8 cellular contexts compared by ENCODE assay signal in genomic region chrX:70434352-70434866, GRCh38. TPM values are rescaled to one million over a fixed set of nuclear protein-coding genes. Genes with fewer than 3 reads are reported as not detected.
DNase-seq lines count a peak whose midpoint lies in the region; ATAC-seq, FAIRE-seq and TF ChIP-seq lines count a peak whose summit lies in the region.

No MANE protein-coding gene starts in this region.

- H3K9me2 ChIP-seq in DOHH2 (replicated peaks; ENCODE audit: control insufficient read depth, low read length): no peaks in the 10 kb centered on the region

- peak overlapping the region; percentile 80 for H3K18ac ChIP-seq in neuronal stem cell (ENCODE audit: low read length)

- no peak for FAIRE-seq in H54 (lab: Jason Lieb, UNC)

- CTCF ChIA-PET in activated naive CD4-positive, alpha-beta T cell treated with anti-CD3 and anti-CD28 coated beads, Interleukin-2, amount 10 ng/mL, durations not matched to agents 7 days and 5 days (lab: Charles Lee): interaction anchor here (0.8 to 2.9 kb wide), 5 partner anchors 11 to 231 kb away, joined by 3 to 12 read pairs (median 4); partner anchors contain the start of gene GDPD2

- peak overlapping the region; percentile 91 for H2AFZ ChIP-seq in neuronal stem cell (ENCODE audit: low read length)

- H3K4me1 Mint-ChIP-seq in activated naive CD4-positive, alpha-beta T cell treated with anti-CD3 and anti-CD28 coated beads, Interleukin-2, amount 10 ng/mL, durations not matched to agents 7 days and 5 days: peaks cover 32% of the 10 kb centered on the region

- H3K27me3 ChIP-seq in DOHH2 (ENCODE audit: control insufficient read depth, low read length): no peaks in the 10 kb centered on the region; the same call in 1 of the 2 replicates
- no peaks in the 10 kb centered on the region for H3K27me3 ChIP-seq in MG63
- no peaks in the 10 kb centered on the region for H3K27me3 ChIP-seq in gastroesophageal sphincter
- H3K27me3 ChIP-seq in neuronal stem cell (ENCODE audit: control insufficient read depth in 3 of 3, insufficient read depth in 3 of 3, low read depth in 1 of 3, low read length in 3 of 3): peaks cover 0 to 3% (median 0%) of the 10 kb centered on the region in 3 experiments
- H3K27me3 ChIP-seq in thymus (ENCODE audit: control insufficient read depth, insufficient read depth): peaks cover 2% of the 10 kb centered on the region

- peak; percentile 87 for ATAC-seq in gastroesophageal sphincter

- no peaks in the 10 kb centered on the region for H3K79me1 ChIP-seq in neuronal stem cell (ENCODE audit: low read depth, low read length)

- no peak overlapping the region for H2BK15ac ChIP-seq in neuronal stem cell (ENCODE audit: low read length)

- TF ChIP-seq POLR2A in H54 (IDR thresholded peaks at IDR 0.05; ENCODE audit: low read depth, low read length) (peak; percentile 74), gastroesophageal sphincter (IDR thresholded peaks at IDR 0.05) (no peak)

- H3K9me3 Mint-ChIP-seq in activated naive CD4-positive, alpha-beta T cell treated with anti-CD3 and anti-CD28 coated beads, Interleukin-2, amount 10 ng/mL, durations not matched to agents 7 days and 5 days: no peaks in the 10 kb centered on the region

- TF ChIP-seq CTCF in DOHH2 (IDR thresholded peaks at IDR 0.05; ENCODE audit: low read depth, low read length, poor library complexity, severe bottlenecking): no peak
- TF ChIP-seq CTCF in gastroesophageal sphincter (IDR thresholded peaks at IDR 0.05): no peak

- no peak overlapping the region for H3K4ac ChIP-seq in neuronal stem cell (ENCODE audit: low read length)

- TF ChIP-seq EP300 in gastroesophageal sphincter (IDR thresholded peaks at IDR 0.05): no peak

- H3K14ac ChIP-seq in neuronal stem cell (ENCODE audit: low read length): no peak overlapping the region

- H3K4me2 ChIP-seq in DOHH2 (ENCODE audit: low read length) (peak overlapping the region; percentile 75), neuronal stem cell (ENCODE audit: insufficient read depth, low read length, poor library complexity, severe bottlenecking) (peak overlapping the region; percentile 62)

- H4K91ac ChIP-seq in neuronal stem cell (ENCODE audit: low read depth, low read length, poor library complexity): no peak overlapping the region

- no peaks in the 10 kb centered on the region for H3F3A ChIP-seq in DOHH2 (ENCODE audit: control insufficient read depth, insufficient read depth)

- no peak overlapping the region for H2BK12ac ChIP-seq in neuronal stem cell (ENCODE audit: low read length)

- H2BK5ac ChIP-seq in neuronal stem cell (ENCODE audit: low read length): no peak overlapping the region

- H3K4me1 ChIP-seq in DOHH2 (ENCODE audit: control insufficient read depth, low read length): peaks cover 18% of the 10 kb centered on the region
- H3K4me1 ChIP-seq in gastroesophageal sphincter: peaks cover 0 to 14% (median 0%) of the 10 kb centered on the region in 3 donors
- peaks cover 5 to 12% of the 10 kb centered on the region in 2 donors for H3K4me1 ChIP-seq in neuronal stem cell (ENCODE audit: control insufficient read depth in 2 of 2, insufficient read depth in 1 of 2, low read depth in 1 of 2, low read length in 2 of 2)
- no peaks in the 10 kb centered on the region for H3K4me1 ChIP-seq in thymus (ENCODE audit: control insufficient read depth, insufficient read depth, low read length)

- H3K4me3 ChIP-seq in DOHH2 (ENCODE audit: low read length): peak overlapping the region; percentile 90
- peak overlapping the region; percentile 60 for H3K4me3 ChIP-seq in MG63
- H3K4me3 ChIP-seq in gastroesophageal sphincter: peak overlapping the region; percentile 66 to 71
- H3K4me3 ChIP-seq in neuronal stem cell (ENCODE audit: low read length in 2 of 2): peak overlapping the region; percentile 62 to 94
- peak overlapping the region; percentile 58 for H3K4me3 ChIP-seq in thymus (ENCODE audit: low read length)

- no peak overlapping the region for H3K27ac ChIP-seq in DOHH2 (ENCODE audit: low read depth, low read length)
- H3K27ac ChIP-seq in gastroesophageal sphincter: peak overlapping the region; percentile 54 to 83 (median 78)
- no peak overlapping the region for H3K27ac ChIP-seq in neuronal stem cell (replicated peaks; ENCODE audit: low read length)
- H3K27ac ChIP-seq in thymus (ENCODE audit: low read depth): no peak overlapping the region

- no peak overlapping the region for H3K9ac ChIP-seq in neuronal stem cell (ENCODE audit: low read depth, low read length, poor library complexity)

- H2AK5ac ChIP-seq in neuronal stem cell (ENCODE audit: low read depth, low read length): no peak overlapping the region

- DNase-seq in H54 (ENCODE audit: insufficient read length, low spot score) (peak; percentile 83), MG63 (peak; percentile 84), SHP77 (lab: John Stamatoyannopoulos, UW) (peak; percentile 76 to 82), neuronal stem cell (ENCODE audit: low spot score) (peak; percentile 75)
- DNase-seq in activated naive CD4-positive, alpha-beta T cell treated with anti-CD3 and anti-CD28 coated beads, Interleukin-2, amount 10 ng/mL, durations not matched to agents 7 days and 5 days: peak; percentile 76

- no peaks in the 10 kb centered on the region for H4K20me1 ChIP-seq in DOHH2 (ENCODE audit: control insufficient read depth, insufficient read depth, low read depth, low read length)

- H3K23ac ChIP-seq in neuronal stem cell (ENCODE audit: low read depth, low read length, poor library complexity): no peak overlapping the region

- peak overlapping the region; percentile 88 for H3K27ac Mint-ChIP-seq in activated naive CD4-positive, alpha-beta T cell treated with anti-CD3 and anti-CD28 coated beads, Interleukin-2, amount 10 ng/mL, durations not matched to agents 7 days and 5 days

- H2BK120ac ChIP-seq in neuronal stem cell (ENCODE audit: low read depth, low read length): no peak overlapping the region

- H3K36me3 ChIP-seq in DOHH2 (ENCODE audit: control insufficient read depth, low read length): no peaks in the 10 kb centered on the region
- H3K36me3 ChIP-seq in MG63: no peaks in the 10 kb centered on the region
- no peaks in the 10 kb centered on the region for H3K36me3 ChIP-seq in gastroesophageal sphincter
- peaks cover 0 to 9% of the 10 kb centered on the region in 2 donors for H3K36me3 ChIP-seq in neuronal stem cell (replicated peaks in 1 of 2; ENCODE audit: control insufficient read depth in 2 of 2, insufficient read depth in 2 of 2, low read length in 2 of 2)
- H3K36me3 ChIP-seq in thymus (ENCODE audit: control insufficient read depth, insufficient read depth): no peaks in the 10 kb centered on the region

- H3K9me3 ChIP-seq in DOHH2 (ENCODE audit: control insufficient read depth, insufficient read depth, low read length) (no peaks in the 10 kb centered on the region), MG63 (no peaks in the 10 kb centered on the region), gastroesophageal sphincter (no peaks in the 10 kb centered on the region), neuronal stem cell (replicated peaks in 1 of 2; ENCODE audit: control insufficient read depth in 2 of 2, insufficient read depth in 1 of 2, low read depth in 1 of 2, low read length in 2 of 2) (no peaks in the 10 kb centered on the region), thymus (ENCODE audit: control insufficient read depth) (no peaks in the 10 kb centered on the region)

- no peaks in the 10 kb centered on the region for H3K36me3 Mint-ChIP-seq in activated naive CD4-positive, alpha-beta T cell treated with anti-CD3 and anti-CD28 coated beads, Interleukin-2, amount 10 ng/mL, durations not matched to agents 7 days and 5 days

- no peaks in the 10 kb centered on the region for H3K79me2 ChIP-seq in DOHH2 (ENCODE audit: control insufficient read depth, low read length)

- whole genome bisulfite sequencing in gastroesophageal sphincter (ENCODE audit: low coverage in 1 of 2), 2 donors: 0 to 62% methylated on average over 4 to 8 of the region's 45 CpGs
- WGBS in neuronal stem cell (ENCODE audit: extremely low coverage in 2 of 2, insufficient read length in 2 of 2, insufficient replicate concordance in 1 of 2), 2 donors: no CpG with 5 or more reads among the region's 45 CpGs
- WGBS in thymus: under 1% methylated on average over 45 of the region's 45 CpGs

- peak overlapping the region; percentile 84 for H3K4me3 Mint-ChIP-seq in activated naive CD4-positive, alpha-beta T cell treated with anti-CD3 and anti-CD28 coated beads, Interleukin-2, amount 10 ng/mL, durations not matched to agents 7 days and 5 days

- H4K8ac ChIP-seq in neuronal stem cell (ENCODE audit: low read depth, low read length): no peak overlapping the region

- H3K27me3 Mint-ChIP-seq in activated naive CD4-positive, alpha-beta T cell treated with anti-CD3 and anti-CD28 coated beads, Interleukin-2, amount 10 ng/mL, durations not matched to agents 7 days and 5 days: peaks cover 42% of the 10 kb centered on the region

RNA-seq across cellular contexts. Expression of gene DLG3, which starts 10.2 kb away (rescaled TPM):
- 1.5 and 1.9 TPM in 2 replicates for total RNA-seq in MG63 (2014; rRNA removed; shearing (Covaris generic); ENCODE audit: low replicate concordance)
- total RNA-seq in gastroesophageal sphincter: 10 to 100 TPM; 22.3 to 46.2 (median 26.8) TPM
- 55.1 TPM for polyA plus RNA-seq in neuronal stem cell (2013, experiment 1 of 2)
- polyA plus RNA-seq in neuronal stem cell (2013, experiment 2 of 2): 55.1 TPM
- 4.8 TPM for polyA plus RNA-seq in thymus

RNA-seq across cellular contexts. Expression of gene GDPD2, which starts 11.3 kb away (rescaled TPM):
- total RNA-seq in MG63 (2014; rRNA removed; shearing (Covaris generic); ENCODE audit: low replicate concordance): 0.43 TPM in 1 of 2 replicates, not detected in the other
- under 1 TPM in 1 of 4 donors, not detected in 3; 0.35 TPM for total RNA-seq in gastroesophageal sphincter
- polyA plus RNA-seq in neuronal stem cell (2013, experiment 1 of 2): 3.0 TPM
- 3.1 TPM for polyA plus RNA-seq in neuronal stem cell (2013, experiment 2 of 2)
- polyA plus RNA-seq in thymus: 0.09 TPM

Comparison
In these comparisons a context has a peak if more than half of its experiments do, and no peak if none do; other contexts are left out.
1. H3K27ac ChIP-seq: peak in gastroesophageal sphincter (4 of 4); none in DOHH2 (single experiment), neuronal stem cell (single experiment) and thymus (single experiment).
2. Peak in every context shown above with its lines, with median percentiles within 50 percentile points of each other: H3K4me3 ChIP-seq and DNase-seq.